8 cellular contexts compared by ENCODE assay signal in genomic region chr12:53974084-53975018, GRCh38. TPM values are rescaled to one million over a fixed set of nuclear protein-coding genes. Genes with fewer than 3 reads are reported as not detected.
DNase-seq lines count a peak whose midpoint lies in the region; ATAC-seq, FAIRE-seq and TF ChIP-seq lines count a peak whose summit lies in the region.

Gene HOTAIR, minus strand, starts transcription at chr12:53974954.

- peaks cover 38% of the 10 kb centered on the region for H3K4me1 ChIP-seq in DOHH2 (ENCODE audit: control insufficient read depth, low read length)

- no peaks in the 10 kb centered on the region for H3K79me2 ChIP-seq in DOHH2 (ENCODE audit: control insufficient read depth, low read length)

- peaks cover 3% of the 10 kb centered on the region for H3K36me3 Mint-ChIP-seq in activated naive CD8-positive, alpha-beta T cell
- H3K36me3 Mint-ChIP-seq in natural killer cell = no peaks in the 10 kb centered on the region

- peak within 1 kb of the TSS; percentile 71 for H3K4me2 ChIP-seq in DOHH2 (ENCODE audit: low read length)

- peaks cover 65% of the 10 kb centered on the region for H3K27me3 ChIP-seq in DOHH2 (ENCODE audit: control insufficient read depth, low read length)

- H3K9me2 ChIP-seq in DOHH2 (replicated peaks; ENCODE audit: control insufficient read depth, low read length) = no peaks in the 10 kb centered on the region

- no peaks in the 10 kb centered on the region for H3K36me3 ChIP-seq in DOHH2 (ENCODE audit: control insufficient read depth, low read length)

- no peaks in the 10 kb centered on the region for H3K9me3 Mint-ChIP-seq in activated naive CD8-positive, alpha-beta T cell (ENCODE audit: low read depth)
- no peaks in the 10 kb centered on the region for H3K9me3 Mint-ChIP-seq in natural killer cell

- no peak for FAIRE-seq in HTR-8/SVneo (lab: Jason Lieb, UNC)

- H3K9me3 ChIP-seq in DOHH2 (ENCODE audit: control insufficient read depth, insufficient read depth, low read length) = no peaks in the 10 kb centered on the region

- TF ChIP-seq CTCF in DOHH2 (IDR thresholded peaks at IDR 0.05; ENCODE audit: low read depth, low read length, poor library complexity, severe bottlenecking) (no peak), natural killer cell (IDR thresholded peaks at IDR 0.05) (no peak)

- DNase-seq in HTR-8/SVneo (ENCODE audit: insufficient read length, low spot score) (peak; percentile 64), natural killer cell (no peak), HuH-7.5 (ENCODE audit: low spot score) (no peak), iPS-NIHi11 (ENCODE audit: low spot score) (no peak)
- DNase-seq in stimulated activated CD4-positive, alpha-beta T cell treated with anti-CD3 and anti-CD28 coated beads, Interleukin-4, amount 100 ng/mL, for 4 hours = no peak

- no peaks in the 10 kb centered on the region for H3F3A ChIP-seq in DOHH2 (ENCODE audit: control insufficient read depth, insufficient read depth)

- intact Hi-C loops in natural killer cell (cut with micrococcal nuclease) = loop anchor here (5.0 kb wide), 1 partner anchor 38 kb away; no protein-coding TSS in a partner anchor

- H3K4me1 Mint-ChIP-seq in activated naive CD8-positive, alpha-beta T cell (ENCODE audit: low read depth) = peaks cover 17% of the 10 kb centered on the region
- peaks cover 18 to 31% of the 10 kb centered on the region in 2 donors for H3K4me1 Mint-ChIP-seq in natural killer cell

- H3K4me3 Mint-ChIP-seq in activated naive CD8-positive, alpha-beta T cell = peak within 1 kb of the TSS; percentile 79
- peak within 1 kb of the TSS; percentile 82 for H3K4me3 Mint-ChIP-seq in natural killer cell

- peak within 1 kb of the TSS; percentile 22 for H3K27ac ChIP-seq in DOHH2 (ENCODE audit: low read depth, low read length)

- peaks cover 60% of the 10 kb centered on the region for H3K27me3 Mint-ChIP-seq in activated naive CD8-positive, alpha-beta T cell
- peaks cover 81 to 83% of the 10 kb centered on the region in 2 donors for H3K27me3 Mint-ChIP-seq in natural killer cell (ENCODE audit: low read depth in 2 of 2)

- peak within 1 kb of the TSS; percentile 69 for H3K4me3 ChIP-seq in DOHH2 (ENCODE audit: low read length)

- peak; percentile 38 to 72 (median 70) for ATAC-seq in natural killer cell
- no peak for ATAC-seq in HG03521 (IDR thresholded peaks at IDR 0.05; ENCODE audit: unreplicated experiment)

- no peaks in the 10 kb centered on the region; the same call in 1 of the 2 replicates for H4K20me1 ChIP-seq in DOHH2 (ENCODE audit: control insufficient read depth, insufficient read depth, low read depth, low read length)

- H3K27ac Mint-ChIP-seq in activated naive CD8-positive, alpha-beta T cell = no peak within 1 kb of the TSS
- H3K27ac Mint-ChIP-seq in natural killer cell = no peak within 1 kb of the TSS

RNA-seq across cellular contexts. Expression of gene HOTAIR, which starts in this region (rescaled TPM):
- total RNA-seq in natural killer cell = not detected

Comparison
In these comparisons a context has a peak if more than half of its experiments do, and no peak if none do; other contexts are left out.
1. Peak in ATAC-seq in natural killer cell; RNA of the gene not detected or under 1 TPM.